ENCODE assay signal across 18 cellular contexts in genomic region chr5:56681346-56681745, GRCh38.
DNase-seq lines count a peak whose midpoint lies in the region; ATAC-seq and TF ChIP-seq lines count a peak whose summit lies in the region.
"Had no signal": no experiment of that assay in that cellular context is flagged by ENCODE, and none has a peak within 500 bp of the region (broad histone marks: within the 10 kb centered on the region; RNA-seq: fewer than 3 reads in every experiment).

No MANE protein-coding gene starts in this region.

- H3K4me1 ChIP-seq in breast epithelium, result peaks cover 0 to 5% of the 10 kb centered on the region in 2 donors
- no peaks in the 10 kb centered on the region for H3K4me1 ChIP-seq in psoas muscle
- H3K4me1 ChIP-seq: neural progenitor cell had no signal

- H3K36me3 ChIP-seq in breast epithelium, result no peaks in the 10 kb centered on the region
- no peaks in the 10 kb centered on the region for H3K36me3 ChIP-seq in psoas muscle (ENCODE audit: insufficient read depth in 1 of 2, low read depth in 1 of 2)
- H3K36me3 ChIP-seq: neural progenitor cell, vagina had no signal

- intact Hi-C loops in MCF 10A (cut with micrococcal nuclease) (no loop called here), breast epithelium (cut with DNase I; ENCODE audit: low total_unique reads) (no loop called here), psoas muscle (cut with DNase I) (no loop called here)

- peaks cover 10% of the 10 kb centered on the region for H3K4me1 Mint-ChIP-seq in MCF 10A (ENCODE audit: insufficient read depth, unreplicated experiment)

- H3K9me3 Mint-ChIP-seq in MCF 10A (ENCODE audit: unreplicated experiment), result no peaks in the 10 kb centered on the region
- H3K9me3 Mint-ChIP-seq: activated T-helper 2 cell treated with anti-CD3 and anti-CD28 coated beads, Interferon-gamma antibody, Interleukin-2, Interleukin-4, amounts not matched to agents 10 μg/mL and 5 μg/mL and 100 μg/mL, durations not matched to agents 14 hours and 24 hours and 36 hours; neural progenitor cell; T-helper 1 cell treated with Interleukin-12 subunit alpha and Interleukin-12 subunit beta and Interleukin-4 antibody, amounts not matched to agents 30 μg/mL and 1 μg/mL, for 36 hours had no signal

- ATAC-seq in GM18868 (IDR thresholded peaks at IDR 0.05; ENCODE audit: unreplicated experiment) (no peak), GM21447 (IDR thresholded peaks at IDR 0.05; ENCODE audit: unreplicated experiment) (no peak), psoas muscle (no peak)

- 65 to 88% (median 80%) methylated on average over 1 of the region's 1 CpG for WGBS in psoas muscle, 3 donors

- no peaks in the 10 kb centered on the region for H3K27me3 ChIP-seq in breast epithelium
- no peaks in the 10 kb centered on the region for H3K27me3 ChIP-seq in psoas muscle (ENCODE audit: insufficient read depth in 3 of 3, low read length in 2 of 3)
- H3K27me3 ChIP-seq: hepatocyte, neural progenitor cell, vagina had no signal

- no peak overlapping the region for H3K27ac Mint-ChIP-seq in MCF 10A (ENCODE audit: low read depth, unreplicated experiment)
- H3K27ac Mint-ChIP-seq: activated T-helper 2 cell treated with anti-CD3 and anti-CD28 coated beads, Interferon-gamma antibody, Interleukin-2, Interleukin-4, amounts not matched to agents 10 μg/mL and 5 μg/mL and 100 μg/mL, durations not matched to agents 14 hours and 24 hours and 36 hours; brain; neural progenitor cell; T-helper 1 cell treated with Interleukin-12 subunit alpha and Interleukin-12 subunit beta and Interleukin-4 antibody, amounts not matched to agents 30 μg/mL and 1 μg/mL, for 36 hours had no signal

- H3K4me3 ChIP-seq in breast epithelium (no peak overlapping the region), psoas muscle (no peak overlapping the region)
- H3K4me3 ChIP-seq: hepatocyte, neural progenitor cell, vagina had no signal

- TF ChIP-seq CTCF in MCF 10A (IDR thresholded peaks at IDR 0.05; ENCODE audit: unreplicated experiment) (no peak), breast epithelium (IDR thresholded peaks at IDR 0.05) (no peak), psoas muscle (IDR thresholded peaks at IDR 0.05) (no peak)

- BruUV-seq in MCF 10A (replicated peaks; lab: Mats Ljungman, UMichigan), result no TSS peak

- no peaks in the 10 kb centered on the region for H3K36me3 Mint-ChIP-seq in MCF 10A (ENCODE audit: insufficient read depth, unreplicated experiment)
- H3K36me3 Mint-ChIP-seq: brain, neural progenitor cell had no signal

- H3K9me3 ChIP-seq in breast epithelium (no peaks in the 10 kb centered on the region), psoas muscle (no peaks in the 10 kb centered on the region)
- H3K9me3 ChIP-seq: vagina had no signal

- POLR2A ChIA-PET in MCF 10A (lab: Yijun Ruan, JAX), result interaction anchor here (0.6 kb wide), 1 partner anchor 278 kb away, joined by 3 read pairs; no protein-coding TSS in a partner anchor

- H3K27me3 Mint-ChIP-seq in MCF 10A (ENCODE audit: insufficient read depth, unreplicated experiment), result no peaks in the 10 kb centered on the region

- DNase-seq in MCF 10A (ENCODE audit: unreplicated experiment) (peak; percentile 36), breast epithelium (ENCODE audit: low spot score in 2 of 2) (no peak), RPMI7951 (ENCODE audit: low read depth) (peak; percentile 26), fibroblast of gingiva (ENCODE audit: low read depth) (peak; percentile 19), NCI-H187 (lab: John Stamatoyannopoulos, UW) (no peak), psoas muscle (no peak)
- DNase-seq: activated CD4-positive, CD25-positive, alpha-beta regulatory T cell; NCI-H2081; NCI-H774 had no signal

- no peak overlapping the region for H3K4me3 Mint-ChIP-seq in MCF 10A (ENCODE audit: unreplicated experiment)
- H3K4me3 Mint-ChIP-seq: brain; neural progenitor cell; T-helper 1 cell treated with Interleukin-12 subunit alpha and Interleukin-12 subunit beta and Interleukin-4 antibody, amounts not matched to agents 30 μg/mL and 1 μg/mL, for 36 hours had no signal

- CTCF ChIA-PET in MCF 10A (lab: Yijun Ruan, JAX), result interaction anchor here (0.5 kb wide), 1 partner anchor 36 kb away, joined by 3 read pairs; no protein-coding TSS in a partner anchor

- TF ChIP-seq POLR2A in breast epithelium (IDR thresholded peaks at IDR 0.05), result no peak

- H3K27ac ChIP-seq in breast epithelium, result no peak overlapping the region
- no peak overlapping the region for H3K27ac ChIP-seq in psoas muscle
- H3K27ac ChIP-seq: hepatocyte, neural progenitor cell, RWPE1, vagina had no signal

Comparison
In these comparisons a context has a peak if more than half of its experiments do, and no peak if none do; other contexts are left out.
1. DNase-seq: peak in MCF 10A (single experiment), RPMI7951 (single experiment) and fibroblast of gingiva (single experiment); none in breast epithelium (0 of 2), NCI-H187 (0 of 2) and psoas muscle (0 of 2).